1 cellular context compared by ENCODE assay signal in genomic region chr3:8981700-8982099, GRCh38.
A peak's percentile ranks its signal among the peaks of the same experiment; 100 is the strongest.
TF ChIP-seq lines count a peak whose summit lies in the region.

No MANE protein-coding gene starts in this region.

TF ChIP-seq in liver, 16 proteins besides CTCF, POLR2A, EP300 and RAD21 (continued from another document):
- no peak for TF ChIP-seq ZBTB33 (IDR thresholded peaks at IDR 0.05)
- peak; percentile 94 for TF ChIP-seq MAX (IDR thresholded peaks at IDR 0.05)
- peak in 1 of 2 donors; percentile 67 for TF ChIP-seq EGR1 (IDR thresholded peaks at IDR 0.05; ENCODE audit: low read depth in 2 of 2)
- no peak for TF ChIP-seq FOXA1 (IDR thresholded peaks at IDR 0.05)
